1 cellular context compared by ENCODE assay signal in the genomic region with DNA sequence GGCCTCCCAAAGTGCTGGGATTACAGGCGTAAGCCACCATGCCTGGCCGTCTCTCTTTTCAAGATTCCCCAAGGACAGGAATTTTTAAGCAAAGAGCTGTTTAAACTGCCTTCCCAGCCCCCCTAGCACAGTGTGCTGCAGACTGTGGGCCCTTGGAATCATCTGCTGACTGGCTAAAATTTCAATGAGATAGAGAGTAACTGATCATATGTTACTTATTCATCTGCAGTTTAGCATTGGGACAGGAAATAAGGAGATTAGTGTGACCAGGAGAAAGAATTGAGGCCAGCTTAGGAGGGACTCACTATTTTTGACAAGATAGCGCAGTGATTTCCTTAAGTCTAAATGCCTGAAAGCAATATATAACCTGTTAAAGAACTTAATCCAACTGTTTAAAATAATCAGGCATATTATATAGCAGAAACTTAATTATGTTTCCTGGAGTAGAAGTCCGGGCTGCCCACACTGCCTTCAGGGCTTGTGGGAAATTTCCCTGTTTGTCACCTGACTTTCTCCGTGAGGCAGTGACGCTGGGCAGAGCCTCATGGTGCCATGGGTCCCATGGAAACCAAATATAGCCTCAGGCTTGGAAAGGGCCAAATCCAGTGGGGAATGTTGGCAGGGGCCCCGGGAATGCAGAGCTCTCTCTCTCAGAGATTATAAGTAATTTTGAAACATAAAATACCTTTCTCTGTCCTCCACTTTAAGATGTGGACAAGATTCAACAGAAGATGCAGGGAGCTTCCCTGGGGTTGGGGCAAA.
TF ChIP-seq lines count a peak whose summit lies in the region.

No MANE protein-coding gene starts in this region.

TF ChIP-seq in SK-N-SH, 30 proteins besides CTCF, POLR2A, EP300 and RAD21:
- TF ChIP-seq IRF3 (IDR thresholded peaks at IDR 0.05; ENCODE audit: low read depth, low read length) (no peak), USF2 (IDR thresholded peaks at IDR 0.05; ENCODE audit: borderline replicate concordance, low read depth, low read length) (no peak)
